Comparison of ENCODE assay signal across 8 cellular contexts in genomic region chr10:110226555-110226925, GRCh38. TPM values are rescaled to one million over a fixed set of nuclear protein-coding genes. Genes with fewer than 3 reads are reported as not detected.
DNase-seq lines count a peak whose midpoint lies in the region; TF ChIP-seq lines count a peak whose summit lies in the region.

No MANE protein-coding gene starts in this region.

- CTCF ChIA-PET in CD4-positive, alpha-beta memory T cell (lab: Charles Lee; ENCODE audit: partially characterized antibody), result interaction anchor here (10.4 kb wide), 1 partner anchor 17 kb away, joined by 203 read pairs; the partner anchor contains the start of gene MXI1
- CTCF ChIA-PET in RWPE1 (lab: Yijun Ruan, JAX), result interaction anchor here (0.8 kb wide), 1 partner anchor 88 kb away, joined by 3 read pairs; no protein-coding TSS in a partner anchor

- H3K36me3 ChIP-seq in CD4-positive, alpha-beta memory T cell (ENCODE audit: insufficient read depth, low read length), result peaks cover 3% of the 10 kb centered on the region
- H3K36me3 ChIP-seq in HUES48 (ENCODE audit: control insufficient read depth, insufficient read depth, low read length) (no peaks in the 10 kb centered on the region), stomach (peaks cover 0 to 24% (median 19%) of the 10 kb centered on the region in 4 donors)

- intact Hi-C loops in CD4-positive, alpha-beta memory T cell (cut with micrococcal nuclease), result loop anchor here (1.0 to 5.0 kb wide), 8 partner anchors 17 to 321 kb away; partner anchors contain the start of gene DUSP5
- intact Hi-C loops in stomach (cut with DNase I; ENCODE audit: low total_unique reads), result no loop called here

- H3K4me3 Mint-ChIP-seq in CD4-positive, alpha-beta memory T cell, result peak overlapping the region; percentile 92 to 96 (median 94)
- H3K4me3 Mint-ChIP-seq in neural crest cell, result peak overlapping the region; percentile 97

- TF ChIP-seq EP300 in stomach (IDR thresholded peaks at IDR 0.05), result no peak

- H3K27me3 ChIP-seq in CD4-positive, alpha-beta memory T cell (ENCODE audit: insufficient read depth, low read length), result no peaks in the 10 kb centered on the region
- H3K27me3 ChIP-seq in HUES48 (ENCODE audit: control insufficient read depth, insufficient read depth, low read length) (peaks cover 15% of the 10 kb centered on the region), stomach (no peaks in the 10 kb centered on the region)

- no peak overlapping the region for H3K9ac ChIP-seq in HUES48 (ENCODE audit: low read depth, low read length)

- H3K27me3 Mint-ChIP-seq in CD4-positive, alpha-beta memory T cell, result no peaks in the 10 kb centered on the region
- peaks cover 6% of the 10 kb centered on the region for H3K27me3 Mint-ChIP-seq in neural crest cell (ENCODE audit: low read depth)

- 0 to 2% (median 1%) methylated on average over 9 to 27 of the region's 35 CpGs for WGBS in stomach, 5 donors

- DNase-seq in CD4-positive, alpha-beta memory T cell, result peak; percentile 83 to 91 (median 85)
- DNase-seq in RWPE1 (ENCODE audit: low spot score) (peak; percentile 92), activated gamma-delta T cell treated with Interleukin-2 at 50 U/mL for 16 hours (peak; percentile 82), fibroblast of villous mesenchyme (ENCODE audit: low read depth) (peak; percentile 95), neural crest cell (ENCODE audit: low read depth, low spot score) (peak; percentile 67), stomach (peak; percentile 92), NCI-H2107 (lab: John Stamatoyannopoulos, UW) (no peak)

- H3K27ac Mint-ChIP-seq in CD4-positive, alpha-beta memory T cell, result peak overlapping the region; percentile 81 to 96 (median 95)
- peak overlapping the region; percentile 91 for H3K27ac Mint-ChIP-seq in neural crest cell (ENCODE audit: unreplicated experiment)

- no peak for TF ChIP-seq POLR2A in stomach (IDR thresholded peaks at IDR 0.05)

- peak overlapping the region; percentile 67 for H3K27ac ChIP-seq in CD4-positive, alpha-beta memory T cell (ENCODE audit: low read depth, low read length)
- H3K27ac ChIP-seq in HUES48 (ENCODE audit: low read depth, low read length), result no peak overlapping the region
- peak overlapping the region; percentile 91; the same call in 1 of the 2 replicates for H3K27ac ChIP-seq in RWPE1
- H3K27ac ChIP-seq in stomach, result peak overlapping the region; percentile 75 to 97 (median 95)

- TF ChIP-seq CTCF in RWPE1 (conservative IDR thresholded peaks at IDR 0.05; ENCODE audit: low read depth) (no peak), fibroblast of villous mesenchyme (IDR thresholded peaks at IDR 0.05; ENCODE audit: insufficient read depth, low read depth, low read length) (no peak), neural crest cell (conservative IDR thresholded peaks at IDR 0.05) (no peak), stomach (IDR thresholded peaks at IDR 0.05) (no peak)

- H3K4me1 Mint-ChIP-seq in CD4-positive, alpha-beta memory T cell, result peaks cover 27 to 58% (median 37%) of the 10 kb centered on the region in 4 donors
- peaks cover 23% of the 10 kb centered on the region for H3K4me1 Mint-ChIP-seq in neural crest cell

- peaks cover 22 to 33% of the 10 kb centered on the region in 2 donors for H3K36me3 Mint-ChIP-seq in CD4-positive, alpha-beta memory T cell
- no peaks in the 10 kb centered on the region for H3K36me3 Mint-ChIP-seq in neural crest cell (ENCODE audit: low read depth)

- POLR2A ChIA-PET in CD4-positive, alpha-beta memory T cell (lab: Charles Lee; ENCODE audit: partially characterized antibody), result interaction anchor here (0.6 to 9.8 kb wide), 5 partner anchors 15 to 693 kb away, joined by 3 to 464 read pairs (median 3); partner anchors contain the start of genes BBIP1, MXI1 and SHOC2
- POLR2A ChIA-PET in RWPE1 (lab: Yijun Ruan, JAX; ENCODE audit: low non-redundant PET), result no interaction called here

- no peaks in the 10 kb centered on the region for H3K9me3 ChIP-seq in CD4-positive, alpha-beta memory T cell (ENCODE audit: control insufficient read depth in 1 of 2, low read length in 2 of 2)
- H3K9me3 ChIP-seq in HUES48 (ENCODE audit: control insufficient read depth, insufficient read depth, low read length) (no peaks in the 10 kb centered on the region), stomach (no peaks in the 10 kb centered on the region)

- H3K4me1 ChIP-seq in CD4-positive, alpha-beta memory T cell (ENCODE audit: insufficient read depth, low read length), result peaks cover 24% of the 10 kb centered on the region
- H3K4me1 ChIP-seq in HUES48 (ENCODE audit: control insufficient read depth, insufficient read depth, low read length) (peaks cover 18% of the 10 kb centered on the region), stomach (peaks cover 15 to 47% (median 34%) of the 10 kb centered on the region in 4 donors)

- peak overlapping the region in 1 of 2 donors; percentile 82 for H3K4me3 ChIP-seq in CD4-positive, alpha-beta memory T cell (ENCODE audit: low read length in 2 of 2)
- H3K4me3 ChIP-seq in HUES48 (ENCODE audit: low read depth, low read length) (peak overlapping the region; percentile 76; the same call in 1 of the 2 replicates), fibroblast of villous mesenchyme (ENCODE audit: low read depth, low read length) (peak overlapping the region; percentile 75), stomach (peak overlapping the region; percentile 78 to 91 (median 87))

- H3K9me3 Mint-ChIP-seq in CD4-positive, alpha-beta memory T cell, result no peaks in the 10 kb centered on the region
- no peaks in the 10 kb centered on the region for H3K9me3 Mint-ChIP-seq in neural crest cell

RNA-seq across cellular contexts. Expression of gene MXI1, which starts 19.1 kb away (rescaled TPM):
- total RNA-seq in CD4-positive, alpha-beta memory T cell, result 10 to 100 TPM; 49.7 to 56.6 TPM
- polyA plus RNA-seq in CD4-positive, alpha-beta memory T cell, result 10 to 100 TPM; 32.1 to 54.6 TPM
- total RNA-seq in fibroblast of villous mesenchyme (7.7 and 8.2 TPM in 2 replicates), neural crest cell (18.6 and 20.6 TPM in 2 replicates), stomach (100 to 1,000 TPM in 1 of 5 donors, 10 to 100 TPM in 3, 1 to 10 TPM in 1; 3.5 to 163 (median 48.8) TPM)
- polyA plus RNA-seq in stomach, result 10 to 100 TPM; 17.1 to 62.0 (median 19.7) TPM
